ENCODE assay signal across 1 cellular context in genomic region chr10:96370575-96371157, GRCh38.
TF ChIP-seq lines count a peak whose summit lies in the region.

No MANE protein-coding gene starts in this region.

TF ChIP-seq in GM23338, 12 proteins besides CTCF, POLR2A, EP300 and RAD21 (continued from another document):
- TF ChIP-seq ZNF462 (CRISPR knock-in tag; IDR thresholded peaks at IDR 0.05): no peak
- TF ChIP-seq CREB1 (CRISPR knock-in tag; IDR thresholded peaks at IDR 0.05; ENCODE audit: low read depth): no peak
- no peak for TF ChIP-seq NANOG (IDR thresholded peaks at IDR 0.05; ENCODE audit: borderline replicate concordance)
- TF ChIP-seq POLR2AphosphoS5 (IDR thresholded peaks at IDR 0.05; ENCODE audit: low read depth): no peak
- no peak for TF ChIP-seq REST (IDR thresholded peaks at IDR 0.05; ENCODE audit: unreplicated experiment)
- no peak for TF ChIP-seq JUNB (IDR thresholded peaks at IDR 0.05; ENCODE audit: unreplicated experiment)
- no peak for TF ChIP-seq EZH2 (IDR thresholded peaks at IDR 0.05; ENCODE audit: low read depth, unreplicated experiment)
- TF ChIP-seq STAT1 (IDR thresholded peaks at IDR 0.05; ENCODE audit: unreplicated experiment): no peak
- TF ChIP-seq ZNF114 (CRISPR knock-in tag; IDR thresholded peaks at IDR 0.05): no peak
TF ChIP-seq in GM23338: peak in this region for 0.
